1 cellular context compared by ENCODE assay signal in the genomic region with DNA sequence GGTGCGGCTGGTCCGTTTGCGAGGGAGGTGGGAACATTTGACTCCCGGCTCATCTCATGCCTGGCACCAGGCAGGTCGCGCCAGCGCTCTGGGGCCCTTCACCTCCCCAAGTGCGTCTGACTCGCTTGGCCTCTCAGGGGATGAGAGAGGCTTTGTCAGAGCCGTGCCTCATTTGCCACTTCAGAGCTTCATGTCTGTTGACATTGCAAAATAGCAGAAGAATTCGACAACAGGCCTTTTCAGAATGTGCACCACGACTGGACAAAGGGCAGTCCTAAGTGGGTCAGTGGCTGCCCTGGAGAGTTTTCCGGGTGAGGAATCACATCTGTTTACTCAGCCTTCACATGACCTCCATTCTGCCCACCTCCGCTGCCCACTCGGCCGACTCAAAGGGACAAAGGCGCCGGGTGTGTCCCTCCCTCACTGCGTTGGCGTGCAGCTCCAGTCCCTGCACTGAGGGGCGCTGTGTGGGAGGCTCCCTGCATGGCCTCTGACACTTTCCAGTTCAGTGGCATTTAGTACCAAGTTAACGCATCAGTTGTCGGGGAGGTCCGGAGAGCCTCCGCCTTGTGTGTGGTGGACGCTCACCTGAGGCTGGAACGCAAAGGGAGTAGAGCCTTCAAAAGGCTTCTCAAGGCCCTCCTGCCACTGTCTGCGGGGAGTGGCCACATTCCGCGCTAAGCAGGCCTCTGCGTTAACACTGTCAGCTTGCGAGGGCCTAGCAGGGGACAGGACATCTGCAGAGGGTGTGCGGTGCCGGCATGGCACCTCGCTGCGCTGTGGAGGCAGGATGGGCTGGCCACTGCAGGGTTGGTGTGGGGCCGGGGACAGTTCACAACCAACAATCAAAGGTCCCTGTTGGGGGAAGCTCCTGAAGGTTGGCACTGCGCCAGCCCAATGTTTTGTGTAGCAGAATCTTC.
A peak's percentile ranks its signal among the peaks of the same experiment; 100 is the strongest.
TF ChIP-seq lines count a peak whose summit lies in the region.

No MANE protein-coding gene starts in this region.

TF ChIP-seq in HepG2, 621 proteins besides CTCF, POLR2A, EP300 and RAD21 (continued from another document and continues in another):
- TF ChIP-seq, protein P1, sequence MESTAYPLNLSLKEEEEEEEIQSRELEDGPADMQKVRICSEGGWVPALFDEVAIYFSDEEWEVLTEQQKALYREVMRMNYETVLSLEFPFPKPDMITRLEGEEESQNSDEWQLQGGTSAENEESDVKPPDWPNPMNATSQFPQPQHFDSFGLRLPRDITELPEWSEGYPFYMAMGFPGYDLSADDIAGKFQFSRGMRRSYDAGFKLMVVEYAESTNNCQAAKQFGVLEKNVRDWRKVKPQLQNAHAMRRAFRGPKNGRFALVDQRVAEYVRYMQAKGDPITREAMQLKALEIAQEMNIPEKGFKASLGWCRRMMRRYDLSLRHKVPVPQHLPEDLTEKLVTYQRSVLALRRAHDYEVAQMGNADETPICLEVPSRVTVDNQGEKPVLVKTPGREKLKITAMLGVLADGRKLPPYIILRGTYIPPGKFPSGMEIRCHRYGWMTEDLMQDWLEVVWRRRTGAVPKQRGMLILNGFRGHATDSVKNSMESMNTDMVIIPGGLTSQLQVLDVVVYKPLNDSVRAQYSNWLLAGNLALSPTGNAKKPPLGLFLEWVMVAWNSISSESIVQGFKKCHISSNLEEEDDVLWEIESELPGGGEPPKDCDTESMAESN (CRISPR knock-in tag; conservative IDR thresholded peaks at IDR 0.05): peak; percentile 75
- no peak for TF ChIP-seq HNRNPUL1 (IDR thresholded peaks at IDR 0.05; ENCODE audit: low read depth, low read length)
- TF ChIP-seq ZKSCAN8 (CRISPR knock-in tag; IDR thresholded peaks at IDR 0.05; ENCODE audit: borderline replicate concordance): peak; percentile 68; the same call in 1 of the 2 replicates
- TF ChIP-seq WIZ (CRISPR knock-in tag; IDR thresholded peaks at IDR 0.05): no peak
- no peak for TF ChIP-seq HNRNPH1 (optimal IDR thresholded peaks at IDR 0.05; ENCODE audit: low read depth, low read length)
- TF ChIP-seq HOXA7 (CRISPR knock-in tag; IDR thresholded peaks at IDR 0.05): no peak
- TF ChIP-seq, protein P2, sequence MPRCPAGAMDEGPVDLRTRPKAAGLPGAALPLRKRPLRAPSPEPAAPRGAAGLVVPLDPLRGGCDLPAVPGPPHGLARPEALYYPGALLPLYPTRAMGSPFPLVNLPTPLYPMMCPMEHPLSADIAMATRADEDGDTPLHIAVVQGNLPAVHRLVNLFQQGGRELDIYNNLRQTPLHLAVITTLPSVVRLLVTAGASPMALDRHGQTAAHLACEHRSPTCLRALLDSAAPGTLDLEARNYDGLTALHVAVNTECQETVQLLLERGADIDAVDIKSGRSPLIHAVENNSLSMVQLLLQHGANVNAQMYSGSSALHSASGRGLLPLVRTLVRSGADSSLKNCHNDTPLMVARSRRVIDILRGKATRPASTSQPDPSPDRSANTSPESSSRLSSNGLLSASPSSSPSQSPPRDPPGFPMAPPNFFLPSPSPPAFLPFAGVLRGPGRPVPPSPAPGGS (CRISPR knock-in tag; IDR thresholded peaks at IDR 0.05): no peak
- no peak for TF ChIP-seq ATF7 (IDR thresholded peaks at IDR 0.05)
- TF ChIP-seq ATF7 (CRISPR knock-in tag; IDR thresholded peaks at IDR 0.05): peak; percentile 34; the same call in 1 of the 2 replicates
- TF ChIP-seq, protein P3, sequence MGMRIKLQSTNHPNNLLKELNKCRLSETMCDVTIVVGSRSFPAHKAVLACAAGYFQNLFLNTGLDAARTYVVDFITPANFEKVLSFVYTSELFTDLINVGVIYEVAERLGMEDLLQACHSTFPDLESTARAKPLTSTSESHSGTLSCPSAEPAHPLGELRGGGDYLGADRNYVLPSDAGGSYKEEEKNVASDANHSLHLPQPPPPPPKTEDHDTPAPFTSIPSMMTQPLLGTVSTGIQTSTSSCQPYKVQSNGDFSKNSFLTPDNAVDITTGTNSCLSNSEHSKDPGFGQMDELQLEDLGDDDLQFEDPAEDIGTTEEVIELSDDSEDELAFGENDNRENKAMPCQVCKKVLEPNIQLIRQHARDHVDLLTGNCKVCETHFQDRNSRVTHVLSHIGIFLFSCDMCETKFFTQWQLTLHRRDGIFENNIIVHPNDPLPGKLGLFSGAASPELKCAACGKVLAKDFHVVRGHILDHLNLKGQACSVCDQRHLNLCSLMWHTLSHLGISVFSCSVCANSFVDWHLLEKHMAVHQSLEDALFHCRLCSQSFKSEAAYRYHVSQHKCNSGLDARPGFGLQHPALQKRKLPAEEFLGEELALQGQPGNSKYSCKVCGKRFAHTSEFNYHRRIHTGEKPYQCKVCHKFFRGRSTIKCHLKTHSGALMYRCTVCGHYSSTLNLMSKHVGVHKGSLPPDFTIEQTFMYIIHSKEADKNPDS (CRISPR knock-in tag; IDR thresholded peaks at IDR 0.05): no peak
- TF ChIP-seq, protein P4, sequence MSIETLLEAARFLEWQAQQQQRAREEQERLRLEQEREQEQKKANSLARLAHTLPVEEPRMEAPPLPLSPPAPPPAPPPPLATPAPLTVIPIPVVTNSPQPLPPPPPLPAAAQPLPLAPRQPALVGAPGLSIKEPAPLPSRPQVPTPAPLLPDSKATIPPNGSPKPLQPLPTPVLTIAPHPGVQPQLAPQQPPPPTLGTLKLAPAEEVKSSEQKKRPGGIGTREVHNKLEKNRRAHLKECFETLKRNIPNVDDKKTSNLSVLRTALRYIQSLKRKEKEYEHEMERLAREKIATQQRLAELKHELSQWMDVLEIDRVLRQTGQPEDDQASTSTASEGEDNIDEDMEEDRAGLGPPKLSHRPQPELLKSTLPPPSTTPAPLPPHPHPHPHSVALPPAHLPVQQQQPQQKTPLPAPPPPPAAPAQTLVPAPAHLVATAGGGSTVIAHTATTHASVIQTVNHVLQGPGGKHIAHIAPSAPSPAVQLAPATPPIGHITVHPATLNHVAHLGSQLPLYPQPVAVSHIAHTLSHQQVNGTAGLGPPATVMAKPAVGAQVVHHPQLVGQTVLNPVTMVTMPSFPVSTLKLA (IDR thresholded peaks at IDR 0.05): no peak
- TF ChIP-seq ZNF567 (CRISPR knock-in tag; IDR thresholded peaks at IDR 0.05; ENCODE audit: borderline replicate concordance): peak; percentile 68; the same call in 1 of the 2 replicates
- no peak for TF ChIP-seq ZNF30 (CRISPR knock-in tag; IDR thresholded peaks at IDR 0.05)
- TF ChIP-seq ZNF772 (CRISPR knock-in tag; IDR thresholded peaks at IDR 0.05): peak; percentile 62; the same call in 1 of the 2 replicates
- TF ChIP-seq ZNF713 (CRISPR knock-in tag; IDR thresholded peaks at IDR 0.05): no peak
- peak; percentile 49; the same call in 1 of the 2 replicates for TF ChIP-seq MED13 (CRISPR knock-in tag; IDR thresholded peaks at IDR 0.05)
- TF ChIP-seq, protein P5, sequence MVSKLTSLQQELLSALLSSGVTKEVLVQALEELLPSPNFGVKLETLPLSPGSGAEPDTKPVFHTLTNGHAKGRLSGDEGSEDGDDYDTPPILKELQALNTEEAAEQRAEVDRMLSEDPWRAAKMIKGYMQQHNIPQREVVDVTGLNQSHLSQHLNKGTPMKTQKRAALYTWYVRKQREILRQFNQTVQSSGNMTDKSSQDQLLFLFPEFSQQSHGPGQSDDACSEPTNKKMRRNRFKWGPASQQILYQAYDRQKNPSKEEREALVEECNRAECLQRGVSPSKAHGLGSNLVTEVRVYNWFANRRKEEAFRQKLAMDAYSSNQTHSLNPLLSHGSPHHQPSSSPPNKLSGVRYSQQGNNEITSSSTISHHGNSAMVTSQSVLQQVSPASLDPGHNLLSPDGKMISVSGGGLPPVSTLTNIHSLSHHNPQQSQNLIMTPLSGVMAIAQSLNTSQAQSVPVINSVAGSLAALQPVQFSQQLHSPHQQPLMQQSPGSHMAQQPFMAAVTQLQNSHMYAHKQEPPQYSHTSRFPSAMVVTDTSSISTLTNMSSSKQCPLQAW (CRISPR knock-in tag; IDR thresholded peaks at IDR 0.05): peak; percentile 69
- no peak for TF ChIP-seq ZNF562 (CRISPR knock-in tag; IDR thresholded peaks at IDR 0.05; ENCODE audit: borderline replicate concordance)
- TF ChIP-seq ZNF644 (CRISPR knock-in tag; IDR thresholded peaks at IDR 0.05; ENCODE audit: low read depth): peak; percentile 7; the same call in 1 of the 2 replicates
- TF ChIP-seq, protein P6, sequence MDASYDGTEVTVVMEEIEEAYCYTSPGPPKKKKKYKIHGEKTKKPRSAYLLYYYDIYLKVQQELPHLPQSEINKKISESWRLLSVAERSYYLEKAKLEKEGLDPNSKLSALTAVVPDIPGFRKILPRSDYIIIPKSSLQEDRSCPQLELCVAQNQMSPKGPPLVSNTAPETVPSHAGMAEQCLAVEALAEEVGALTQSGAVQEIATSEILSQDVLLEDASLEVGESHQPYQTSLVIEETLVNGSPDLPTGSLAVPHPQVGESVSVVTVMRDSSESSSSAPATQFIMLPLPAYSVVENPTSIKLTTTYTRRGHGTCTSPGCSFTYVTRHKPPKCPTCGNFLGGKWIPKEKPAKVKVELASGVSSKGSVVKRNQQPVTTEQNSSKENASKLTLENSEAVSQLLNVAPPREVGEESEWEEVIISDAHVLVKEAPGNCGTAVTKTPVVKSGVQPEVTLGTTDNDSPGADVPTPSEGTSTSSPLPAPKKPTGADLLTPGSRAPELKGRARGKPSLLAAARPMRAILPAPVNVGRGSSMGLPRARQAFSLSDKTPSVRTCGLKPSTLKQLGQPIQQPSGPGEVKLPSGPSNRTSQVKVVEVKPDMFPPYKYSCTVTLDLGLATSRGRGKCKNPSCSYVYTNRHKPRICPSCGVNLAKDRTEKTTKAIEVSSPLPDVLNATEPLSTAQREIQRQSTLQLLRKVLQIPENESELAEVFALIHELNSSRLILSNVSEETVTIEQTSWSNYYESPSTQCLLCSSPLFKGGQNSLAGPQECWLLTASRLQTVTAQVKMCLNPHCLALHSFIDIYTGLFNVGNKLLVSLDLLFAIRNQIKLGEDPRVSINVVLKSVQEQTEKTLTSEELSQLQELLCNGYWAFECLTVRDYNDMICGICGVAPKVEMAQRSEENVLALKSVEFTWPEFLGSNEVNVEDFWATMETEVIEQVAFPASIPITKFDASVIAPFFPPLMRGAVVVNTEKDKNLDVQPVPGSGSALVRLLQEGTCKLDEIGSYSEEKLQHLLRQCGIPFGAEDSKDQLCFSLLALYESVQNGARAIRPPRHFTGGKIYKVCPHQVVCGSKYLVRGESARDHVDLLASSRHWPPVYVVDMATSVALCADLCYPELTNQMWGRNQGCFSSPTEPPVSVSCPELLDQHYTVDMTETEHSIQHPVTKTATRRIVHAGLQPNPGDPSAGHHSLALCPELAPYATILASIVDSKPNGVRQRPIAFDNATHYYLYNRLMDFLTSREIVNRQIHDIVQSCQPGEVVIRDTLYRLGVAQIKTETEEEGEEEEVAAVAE (CRISPR knock-in tag; IDR thresholded peaks at IDR 0.05; ENCODE audit: borderline replicate concordance): peak; percentile 33; the same call in 1 of the 2 replicates
- no peak for TF ChIP-seq PCBP2 (optimal IDR thresholded peaks at IDR 0.05; ENCODE audit: low read depth, low read length, poor library complexity, severe bottlenecking)
- no peak for TF ChIP-seq KLF9 (CRISPR knock-in tag; IDR thresholded peaks at IDR 0.05; ENCODE audit: low read depth)
- 0 out of 2 replicates have a peak, but pooled peaks have one; percentile 9 for TF ChIP-seq KDM4B (CRISPR knock-in tag; IDR thresholded peaks at IDR 0.05)
- TF ChIP-seq, protein P7, sequence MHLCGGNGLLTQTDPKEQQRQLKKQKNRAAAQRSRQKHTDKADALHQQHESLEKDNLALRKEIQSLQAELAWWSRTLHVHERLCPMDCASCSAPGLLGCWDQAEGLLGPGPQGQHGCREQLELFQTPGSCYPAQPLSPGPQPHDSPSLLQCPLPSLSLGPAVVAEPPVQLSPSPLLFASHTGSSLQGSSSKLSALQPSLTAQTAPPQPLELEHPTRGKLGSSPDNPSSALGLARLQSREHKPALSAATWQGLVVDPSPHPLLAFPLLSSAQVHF (CRISPR knock-in tag; IDR thresholded peaks at IDR 0.05): no peak
- TF ChIP-seq, protein P8, sequence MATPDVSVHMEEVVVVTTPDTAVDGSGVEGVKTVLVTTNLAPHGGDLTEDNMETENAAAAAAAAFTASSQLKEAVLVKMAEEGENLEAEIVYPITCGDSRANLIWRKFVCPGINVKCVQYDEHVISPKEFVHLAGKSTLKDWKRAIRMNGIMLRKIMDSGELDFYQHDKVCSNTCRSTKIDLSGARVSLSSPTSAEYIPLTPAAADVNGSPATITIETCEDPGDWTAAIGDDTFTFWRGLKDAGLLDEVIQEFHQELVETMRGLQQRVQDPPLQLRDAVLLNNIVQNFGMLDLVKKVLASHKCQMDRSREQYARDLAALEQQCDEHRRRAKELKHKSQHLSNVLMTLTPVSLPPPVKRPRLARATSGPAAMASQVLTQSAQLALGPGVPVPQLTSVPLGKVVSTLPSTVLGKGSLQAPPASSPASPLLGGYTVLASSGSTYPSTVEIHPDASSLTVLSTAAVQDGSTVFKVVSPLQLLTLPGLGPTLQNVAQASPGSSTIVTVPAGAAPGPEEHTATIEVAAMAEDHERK (CRISPR knock-in tag; IDR thresholded peaks at IDR 0.05; ENCODE audit: low read depth): no peak
- no peak for TF ChIP-seq ZNF781 (CRISPR knock-in tag; IDR thresholded peaks at IDR 0.05; ENCODE audit: borderline replicate concordance, not compliant biosample characterization)
- TF ChIP-seq, protein P9, sequence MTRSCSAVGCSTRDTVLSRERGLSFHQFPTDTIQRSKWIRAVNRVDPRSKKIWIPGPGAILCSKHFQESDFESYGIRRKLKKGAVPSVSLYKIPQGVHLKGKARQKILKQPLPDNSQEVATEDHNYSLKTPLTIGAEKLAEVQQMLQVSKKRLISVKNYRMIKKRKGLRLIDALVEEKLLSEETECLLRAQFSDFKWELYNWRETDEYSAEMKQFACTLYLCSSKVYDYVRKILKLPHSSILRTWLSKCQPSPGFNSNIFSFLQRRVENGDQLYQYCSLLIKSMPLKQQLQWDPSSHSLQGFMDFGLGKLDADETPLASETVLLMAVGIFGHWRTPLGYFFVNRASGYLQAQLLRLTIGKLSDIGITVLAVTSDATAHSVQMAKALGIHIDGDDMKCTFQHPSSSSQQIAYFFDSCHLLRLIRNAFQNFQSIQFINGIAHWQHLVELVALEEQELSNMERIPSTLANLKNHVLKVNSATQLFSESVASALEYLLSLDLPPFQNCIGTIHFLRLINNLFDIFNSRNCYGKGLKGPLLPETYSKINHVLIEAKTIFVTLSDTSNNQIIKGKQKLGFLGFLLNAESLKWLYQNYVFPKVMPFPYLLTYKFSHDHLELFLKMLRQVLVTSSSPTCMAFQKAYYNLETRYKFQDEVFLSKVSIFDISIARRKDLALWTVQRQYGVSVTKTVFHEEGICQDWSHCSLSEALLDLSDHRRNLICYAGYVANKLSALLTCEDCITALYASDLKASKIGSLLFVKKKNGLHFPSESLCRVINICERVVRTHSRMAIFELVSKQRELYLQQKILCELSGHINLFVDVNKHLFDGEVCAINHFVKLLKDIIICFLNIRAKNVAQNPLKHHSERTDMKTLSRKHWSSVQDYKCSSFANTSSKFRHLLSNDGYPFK (CRISPR knock-in tag; IDR thresholded peaks at IDR 0.05; ENCODE audit: borderline replicate concordance): peak; percentile 46; the same call in 1 of the 2 replicates
- TF ChIP-seq, protein P10, sequence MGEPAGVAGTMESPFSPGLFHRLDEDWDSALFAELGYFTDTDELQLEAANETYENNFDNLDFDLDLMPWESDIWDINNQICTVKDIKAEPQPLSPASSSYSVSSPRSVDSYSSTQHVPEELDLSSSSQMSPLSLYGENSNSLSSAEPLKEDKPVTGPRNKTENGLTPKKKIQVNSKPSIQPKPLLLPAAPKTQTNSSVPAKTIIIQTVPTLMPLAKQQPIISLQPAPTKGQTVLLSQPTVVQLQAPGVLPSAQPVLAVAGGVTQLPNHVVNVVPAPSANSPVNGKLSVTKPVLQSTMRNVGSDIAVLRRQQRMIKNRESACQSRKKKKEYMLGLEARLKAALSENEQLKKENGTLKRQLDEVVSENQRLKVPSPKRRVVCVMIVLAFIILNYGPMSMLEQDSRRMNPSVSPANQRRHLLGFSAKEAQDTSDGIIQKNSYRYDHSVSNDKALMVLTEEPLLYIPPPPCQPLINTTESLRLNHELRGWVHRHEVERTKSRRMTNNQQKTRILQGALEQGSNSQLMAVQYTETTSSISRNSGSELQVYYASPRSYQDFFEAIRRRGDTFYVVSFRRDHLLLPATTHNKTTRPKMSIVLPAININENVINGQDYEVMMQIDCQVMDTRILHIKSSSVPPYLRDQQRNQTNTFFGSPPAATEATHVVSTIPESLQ (CRISPR knock-in tag; conservative IDR thresholded peaks at IDR 0.05): no peak
- TF ChIP-seq JUN (CRISPR knock-in tag; IDR thresholded peaks at IDR 0.05): peak; percentile 71; the same call in 1 of the 2 replicates
